ENCODE assay signal across 9 cellular contexts in genomic region chr4:6992728-6993655, GRCh38. TPM values are rescaled to one million over a fixed set of nuclear protein-coding genes. Genes with fewer than 3 reads are reported as not detected.
A peak's percentile ranks its signal among the peaks of the same experiment; 100 is the strongest.
DNase-seq lines count a peak whose midpoint lies in the region; ATAC-seq and TF ChIP-seq lines count a peak whose summit lies in the region.
"Had no signal": no experiment of that assay in that cellular context is flagged by ENCODE, and none has a peak within 500 bp of the region (broad histone marks: within the 10 kb centered on the region; RNA-seq: fewer than 3 reads in every experiment).

No MANE protein-coding gene starts in this region.

- H3K9me3 ChIP-seq in breast epithelium (no peaks in the 10 kb centered on the region), psoas muscle (no peaks in the 10 kb centered on the region)
- no peaks in the 10 kb centered on the region for H3K9me3 ChIP-seq in CD8-positive, alpha-beta T cell (ENCODE audit: low read length)
- H3K9me3 ChIP-seq: ascending aorta had no signal

- H3K4me1 Mint-ChIP-seq in CD8-positive, alpha-beta T cell (ENCODE audit: low read depth), result peaks cover 49% of the 10 kb centered on the region

- H3K4me1 ChIP-seq in breast epithelium (peaks cover 15 to 30% of the 10 kb centered on the region in 2 donors), psoas muscle (peaks cover 61% of the 10 kb centered on the region)
- peaks cover 30% of the 10 kb centered on the region for H3K4me1 ChIP-seq in CD8-positive, alpha-beta T cell (ENCODE audit: insufficient read depth, low read length)

- TF ChIP-seq POLR2A in breast epithelium (IDR thresholded peaks at IDR 0.05), result no peak

- ATAC-seq in GM19351 (IDR thresholded peaks at IDR 0.05; ENCODE audit: unreplicated experiment), result peak; percentile 63
- peak; percentile 42 to 87 (median 68) for ATAC-seq in psoas muscle
- no peak for ATAC-seq in CD8-positive, alpha-beta T cell

- H3K4me3 ChIP-seq in breast epithelium, result no peak overlapping the region
- no peak overlapping the region for H3K4me3 ChIP-seq in psoas muscle
- H3K4me3 ChIP-seq in CD8-positive, alpha-beta T cell (ENCODE audit: low read depth, low read length), result no peak overlapping the region
- H3K4me3 ChIP-seq in dorsolateral prefrontal cortex, result no peak overlapping the region
- H3K4me3 ChIP-seq: ascending aorta had no signal

- H3K27me3 Mint-ChIP-seq in CD8-positive, alpha-beta T cell (ENCODE audit: low read depth), result no peaks in the 10 kb centered on the region

- CTCF ChIA-PET in CD8-positive, alpha-beta T cell (lab: Charles Lee), result interaction anchor here (1.4 to 1.8 kb wide), 2 partner anchors 8 to 84 kb away, joined by 3 to 6 read pairs; no protein-coding TSS in a partner anchor

- POLR2A ChIA-PET in CD8-positive, alpha-beta T cell (lab: Charles Lee), result no interaction called here

- peaks cover 38% of the 10 kb centered on the region for H3K36me3 Mint-ChIP-seq in CD8-positive, alpha-beta T cell

- H3K36me3 ChIP-seq in breast epithelium (no peaks in the 10 kb centered on the region), psoas muscle (ENCODE audit: insufficient read depth in 1 of 2, low read depth in 1 of 2) (peaks cover 0 to 37% of the 10 kb centered on the region in 2 donors)
- peaks cover 13% of the 10 kb centered on the region for H3K36me3 ChIP-seq in CD8-positive, alpha-beta T cell (ENCODE audit: insufficient read depth, low read length)

- 66 to 75% (median 67%) methylated on average over 13 of the region's 13 CpGs for WGBS in psoas muscle, 3 donors

- peak; percentile 50 to 87 (median 78) for DNase-seq in NCI-H1417 (lab: John Stamatoyannopoulos, UW)
- peak in 1 of 2 donors; percentile 55 for DNase-seq in breast epithelium (ENCODE audit: low spot score in 2 of 2)
- DNase-seq in psoas muscle, result no peak
- DNase-seq in CD8-positive, alpha-beta T cell, result no peak
- DNase-seq in caudate nucleus (lab: John Stamatoyannopoulos, UW), result no peak
- no peak for DNase-seq in HCEC 1CT
- DNase-seq in dorsolateral prefrontal cortex, result no peak

- H3K27me3 ChIP-seq in breast epithelium, result no peaks in the 10 kb centered on the region
- no peaks in the 10 kb centered on the region for H3K27me3 ChIP-seq in psoas muscle (ENCODE audit: insufficient read depth in 3 of 3, low read length in 2 of 3)
- H3K27me3 ChIP-seq in CD8-positive, alpha-beta T cell (ENCODE audit: insufficient read depth, low read length), result no peaks in the 10 kb centered on the region
- no peaks in the 10 kb centered on the region for H3K27me3 ChIP-seq in dorsolateral prefrontal cortex
- H3K27me3 ChIP-seq: ascending aorta had no signal

- TF ChIP-seq CTCF in breast epithelium (IDR thresholded peaks at IDR 0.05) (no peak), psoas muscle (IDR thresholded peaks at IDR 0.05) (no peak), dorsolateral prefrontal cortex (IDR thresholded peaks at IDR 0.05 in 54 of 56, conservative IDR thresholded peaks at IDR 0.05 in 2 of 56; ENCODE audit: low read depth in 1 of 56, partially characterized antibody in 56 of 56) (no peak)
- TF ChIP-seq CTCF in CD8-positive, alpha-beta T cell (IDR thresholded peaks at IDR 0.05), result no peak

- H3K4me3 Mint-ChIP-seq in CD8-positive, alpha-beta T cell, result no peak overlapping the region

- intact Hi-C loops in breast epithelium (cut with DNase I; ENCODE audit: low total_unique reads) (no loop called here), psoas muscle (cut with DNase I) (no loop called here), dorsolateral prefrontal cortex (cut with DNase I) (no loop called here)
- intact Hi-C loops in CD8-positive, alpha-beta T cell (cut with DNase I, micrococcal nuclease), result no loop called here

- H3K27ac ChIP-seq in breast epithelium (peak overlapping the region; percentile 82 to 87), psoas muscle (peak overlapping the region; percentile 66), caudate nucleus (ENCODE audit: low read depth, low read length) (no peak overlapping the region), dorsolateral prefrontal cortex (peak overlapping the region in 5 of 59 donors; percentile 16 to 57 (median 39))
- H3K27ac ChIP-seq in CD8-positive, alpha-beta T cell (ENCODE audit: low read depth, low read length), result no peak overlapping the region

- no peak overlapping the region for H3K27ac Mint-ChIP-seq in CD8-positive, alpha-beta T cell

- H3K9me3 Mint-ChIP-seq in CD8-positive, alpha-beta T cell, result no peaks in the 10 kb centered on the region

RNA-seq across cellular contexts. Expression of gene TADA2B, which starts 50.2 kb away (rescaled TPM):
- total RNA-seq in breast epithelium (10 to 100 TPM; 16.4 to 22.7 (median 17.8) TPM), psoas muscle (10 to 100 TPM; 43.0 to 70.3 (median 54.7) TPM), dorsolateral prefrontal cortex (10 to 100 TPM; 19.6 to 36.0 (median 26.7) TPM)
- polyA plus RNA-seq in psoas muscle, result 10 to 100 TPM; 21.0 to 63.3 (median 26.4) TPM
- total RNA-seq in CD8-positive, alpha-beta T cell, result 10 to 100 TPM; 41.9 to 45.4 TPM

Comparison
In these comparisons a context has a peak if more than half of its experiments do, and no peak if none do; other contexts are left out.
1. DNase-seq: peak in NCI-H1417 (3 of 3); none in psoas muscle (0 of 2), CD8-positive, alpha-beta T cell (0 of 7), caudate nucleus (0 of 61), HCEC 1CT (single experiment) and dorsolateral prefrontal cortex (0 of 10).
2. H3K27ac ChIP-seq: peak in breast epithelium (2 of 2) and psoas muscle (single experiment); none in CD8-positive, alpha-beta T cell (single experiment) and caudate nucleus (single experiment).